In genomic region chr11:106399075-106399500, GRCh38 we compare ENCODE assay signal across 9 cellular contexts.
DNase-seq lines count a peak whose midpoint lies in the region; ATAC-seq and TF ChIP-seq lines count a peak whose summit lies in the region.
"Had no signal": no experiment of that assay in that cellular context is flagged by ENCODE, and none has a peak within 500 bp of the region (broad histone marks: within the 10 kb centered on the region; RNA-seq: fewer than 3 reads in every experiment).

No MANE protein-coding gene starts in this region.

- H3K9me3 ChIP-seq in mucosa of descending colon: peaks cover 22% of the 10 kb centered on the region

- H3K4me1 ChIP-seq in ACC112 (ENCODE audit: control insufficient read depth, insufficient read depth, low read length, unreplicated experiment) (peaks cover 40% of the 10 kb centered on the region), mucosa of descending colon (ENCODE audit: low read depth) (no peaks in the 10 kb centered on the region)

- peak; percentile 60 for ATAC-seq in mucosa of descending colon
- no peak for ATAC-seq in GM21367 (IDR thresholded peaks at IDR 0.05; ENCODE audit: unreplicated experiment)

- H3K27me3 ChIP-seq in ACC112 (ENCODE audit: insufficient read depth, low read length): no peaks in the 10 kb centered on the region

- no peaks in the 10 kb centered on the region for H3K36me3 ChIP-seq in ACC112 (ENCODE audit: insufficient read depth, low read length)
- H3K36me3 ChIP-seq in mucosa of descending colon (ENCODE audit: low read depth): no peaks in the 10 kb centered on the region

- peak; percentile 99 for DNase-seq in LHCN-M2 (ENCODE audit: low read depth)
- DNase-seq in choroid plexus epithelial cell (ENCODE audit: low read depth): peak; percentile 100
- DNase-seq in mucosa of descending colon: peak in 2 of 3 donors; percentile 1 to 52
- DNase-seq in NCI-H146 (lab: John Stamatoyannopoulos, UW): no peak
- DNase-seq in activated CD4-positive, CD25-positive, alpha-beta regulatory T cell treated with anti-CD3 and anti-CD28 coated beads, Interleukin-2, amount 50 U/mL, for 72 hours: no peak
- DNase-seq in NCI-H1417 treated with DMSO at 0.1 percent for 48 hours (lab: John Stamatoyannopoulos, UW): no peak
- DNase-seq: NCI-H1930 had no signal

- no peak for TF ChIP-seq CTCF in choroid plexus epithelial cell (conservative IDR thresholded peaks at IDR 0.05; ENCODE audit: low read depth, low read length)
- TF ChIP-seq CTCF in mucosa of descending colon (IDR thresholded peaks at IDR 0.05): no peak

- peak overlapping the region; percentile 94 for H3K27ac ChIP-seq in ACC112 (ENCODE audit: low read depth, low read length)

- peak overlapping the region; percentile 24 for H2AFZ ChIP-seq in ACC112 (ENCODE audit: low read length, unreplicated experiment)

- peak overlapping the region; percentile 11; the same call in 1 of the 2 replicates for H3K4me3 ChIP-seq in ACC112 (ENCODE audit: low read depth, low read length)
- no peak overlapping the region for H3K4me3 ChIP-seq in choroid plexus epithelial cell (ENCODE audit: low read depth, low read length)
- no peak overlapping the region for H3K4me3 ChIP-seq in mucosa of descending colon

- H3K79me2 ChIP-seq in ACC112 (ENCODE audit: control insufficient read depth, insufficient read depth, low read length, unreplicated experiment): no peaks in the 10 kb centered on the region

- intact Hi-C loops in mucosa of descending colon (cut with DNase I, micrococcal nuclease): no loop called here

Comparison
In these comparisons a context has a peak if more than half of its experiments do, and no peak if none do; other contexts are left out.
1. DNase-seq: peak in LHCN-M2 (single experiment), choroid plexus epithelial cell (single experiment) and mucosa of descending colon (2 of 3); none in NCI-H146 (single experiment), activated CD4-positive, CD25-positive, alpha-beta regulatory T cell treated with anti-CD3 and anti-CD28 coated beads, Interleukin-2, amount 50 U/mL, for 72 hours (single experiment) and NCI-H1417 treated with DMSO at 0.1 percent for 48 hours (single experiment).